In the genomic region with DNA sequence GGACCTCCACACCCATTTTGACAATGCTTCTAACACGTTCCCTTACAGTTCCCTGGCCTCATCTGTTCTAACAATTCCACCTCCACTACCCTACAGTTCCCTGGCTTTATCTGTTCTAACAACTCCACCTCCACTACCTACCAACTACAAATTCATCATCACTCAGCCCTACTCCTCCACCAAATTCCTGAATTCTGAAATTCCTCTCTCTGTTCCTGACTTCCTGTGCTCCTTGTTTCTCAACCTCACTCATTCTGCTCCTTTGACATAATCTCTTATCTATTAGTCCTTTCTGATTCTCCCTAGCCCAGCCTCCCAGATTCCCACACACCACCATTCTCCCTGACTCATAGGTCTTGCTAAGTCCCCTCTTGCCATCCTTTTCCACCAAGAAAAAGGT, we compare ENCODE assay signal across 18 cellular contexts. TPM values are rescaled to one million over a fixed set of nuclear protein-coding genes. Genes with fewer than 3 reads are reported as not detected.
DNase-seq lines count a peak whose midpoint lies in the region; ATAC-seq, FAIRE-seq and TF ChIP-seq lines count a peak whose summit lies in the region.
"Had no signal": no experiment of that assay in that cellular context is flagged by ENCODE, and none has a peak within 500 bp of the region (broad histone marks: within the 10 kb centered on the region; RNA-seq: fewer than 3 reads in every experiment).

No MANE protein-coding gene starts in this region.

- TF ChIP-seq POLR2A in H54 (IDR thresholded peaks at IDR 0.05; ENCODE audit: low read depth, low read length) (no peak), thyroid gland (IDR thresholded peaks at IDR 0.05) (no peak)

- TF ChIP-seq CTCF in RWPE2 (IDR thresholded peaks at IDR 0.05; ENCODE audit: poor library complexity, severe bottlenecking) (no peak), thyroid gland (IDR thresholded peaks at IDR 0.05) (no peak)

- H3K27me3 ChIP-seq in RWPE2 (ENCODE audit: insufficient read depth, poor library complexity, severe bottlenecking) (no peaks in the 10 kb centered on the region), thyroid gland (no peaks in the 10 kb centered on the region)

- H3K4me3 ChIP-seq in RWPE2 (ENCODE audit: severe bottlenecking): no peak overlapping the region
- H3K4me3 ChIP-seq in thyroid gland (replicated peaks in 1 of 3): no peak overlapping the region

- no peak for DNase-seq in H54 (ENCODE audit: insufficient read length, low spot score)
- DNase-seq in RWPE2 (ENCODE audit: low spot score): no peak
- peak; percentile 10 for DNase-seq in glomerular visceral epithelial cell (ENCODE audit: extremely low spot score)
- peak; percentile 59 for DNase-seq in putamen (ENCODE audit: low spot score)
- no peak for DNase-seq in AG08395 (ENCODE audit: low spot score)
- DNase-seq in thyroid gland: no peak
- DNase-seq in RKO (ENCODE audit: low spot score): no peak
- DNase-seq: CD8-positive, alpha-beta memory T cell; DND-41; NCI-H1092; NCI-H1694; NCI-H2107; NCI-H345; NCI-H526 treated with DMSO at 0.1 percent for 48 hours; NK-92 treated with Interleukin-12 subunit alpha and Interleukin-12 subunit beta, amount 100 ng/mL, for 24 hours; OCI-M1 had no signal

- H3K27ac ChIP-seq in RWPE2 (ENCODE audit: poor library complexity, severe bottlenecking): no peak overlapping the region
- H3K27ac ChIP-seq in thyroid gland: no peak overlapping the region

- WGBS in thyroid gland, 2 donors: 87 to 98% methylated on average over 1 of the region's 1 CpG

- peak; percentile 41 for FAIRE-seq in H54 (lab: Jason Lieb, UNC)
- FAIRE-seq: HTR-8/SVneo had no signal

- H3K36me3 ChIP-seq in RWPE2 (ENCODE audit: low read depth): no peaks in the 10 kb centered on the region
- no peaks in the 10 kb centered on the region for H3K36me3 ChIP-seq in thyroid gland

- intact Hi-C loops in thyroid gland (cut with DNase I): no loop called here

- peak; percentile 48; the same call in 2 of the 3 replicates for ATAC-seq in RWPE2 (ENCODE audit: low read depth)
- ATAC-seq: HCT116 had no signal

- H3K9me3 ChIP-seq in RWPE2 (ENCODE audit: severe bottlenecking): no peaks in the 10 kb centered on the region
- H3K9me3 ChIP-seq in thyroid gland: no peaks in the 10 kb centered on the region

- H3K4me1 ChIP-seq in RWPE2 (ENCODE audit: insufficient read depth, poor library complexity, severe bottlenecking) (no peaks in the 10 kb centered on the region), thyroid gland (no peaks in the 10 kb centered on the region)

RNA-seq across cellular contexts. Expression of a gene that starts 22.5 kb away (rescaled TPM):
- total RNA-seq in thyroid gland: not detected
- total RNA-seq: CD8-positive, alpha-beta memory T cell had no signal

RNA-seq across cellular contexts. Expression of a gene that starts 44.8 kb away (rescaled TPM):
- total RNA-seq in thyroid gland: 10 to 100 TPM; 18.8 to 23.5 (median 21.3) TPM

RNA-seq across cellular contexts. Expression of a gene that starts 49.9 kb away (rescaled TPM):
- under 1 TPM in 1 of 4 donors, not detected in 3; 0.27 TPM for total RNA-seq in thyroid gland
- total RNA-seq: CD8-positive, alpha-beta memory T cell had no signal

Comparison
In these comparisons a context has a peak if more than half of its experiments do, and no peak if none do; other contexts are left out.
1. DNase-seq: peak in glomerular visceral epithelial cell (single experiment) and putamen (single experiment); none in H54 (single experiment), RWPE2 (single experiment), AG08395 (single experiment), thyroid gland (0 of 2) and RKO (single experiment).